8 cellular contexts compared by ENCODE assay signal in genomic region chr14:77322209-77322902, GRCh38. TPM values are rescaled to one million over a fixed set of nuclear protein-coding genes. Genes with fewer than 3 reads are reported as not detected.
DNase-seq lines count a peak whose midpoint lies in the region; ATAC-seq, FAIRE-seq and TF ChIP-seq lines count a peak whose summit lies in the region.

No MANE protein-coding gene starts in this region.

- TF ChIP-seq EP300 in K562 (IDR thresholded peaks at IDR 0.05; ENCODE audit: low read length): no peak

- no peak for TF ChIP-seq RAD21 in K562 (CRISPR knock-in tag; conservative IDR thresholded peaks at IDR 0.05 in 1 of 2, IDR thresholded peaks at IDR 0.05 in 1 of 2)

- no peaks in the 10 kb centered on the region for H3K36me3 ChIP-seq in K562 (ENCODE audit: control insufficient read depth, insufficient read depth, low read length)
- H3K36me3 ChIP-seq in mucosa of rectum (ENCODE audit: control insufficient read depth in 2 of 2, insufficient read depth in 2 of 2, low read length in 2 of 2): no peaks in the 10 kb centered on the region

- WGBS in K562 (ENCODE audit: insufficient coverage, low coverage, missing lambda C conversion rate): 42% methylated on average over 4 of the region's 5 CpGs

- H3K9ac ChIP-seq in K562 (ENCODE audit: insufficient read depth in 1 of 2, low read depth in 2 of 2, low read length in 2 of 2) (peak overlapping the region; percentile 60 to 92; a peak in 3 of 4 replicates), mucosa of rectum (ENCODE audit: low read depth in 1 of 2, low read length in 2 of 2) (peak overlapping the region; percentile 63 to 95)

- CTCF ChIA-PET in AG04449 (lab: Yijun Ruan, JAX) (interaction anchor here (2.0 to 3.9 kb wide), 3 partner anchors 11 to 20 kb away, joined by 6 to 48 read pairs (median 12); no protein-coding TSS in a partner anchor), K562 (lab: Yijun Ruan, JAX; ENCODE audit: low intra/inter-chr PET ratio) (no interaction called here)

- H3K4me1 ChIP-seq in K562 (replicated peaks in 1 of 2; ENCODE audit: control insufficient read depth in 2 of 2, insufficient read depth in 2 of 2, low read length in 2 of 2) (peaks cover 10 to 11% of the 10 kb centered on the region in 2 experiments; a peak in 4 of 5 replicates), mucosa of rectum (ENCODE audit: control insufficient read depth in 2 of 2, insufficient read depth in 2 of 2, low read length in 2 of 2) (peaks cover 16 to 18% of the 10 kb centered on the region in 2 donors)

- no peak for DNase-seq in AG04449 (ENCODE audit: low read depth, low spot score)
- DNase-seq in HL-60 (ENCODE audit: low read depth in 1 of 2, low spot score in 1 of 2): no peak
- DNase-seq in K562 (ENCODE audit: extremely low read depth in 1 of 4, low spot score in 3 of 4): no peak
- DNase-seq in NCI-H510A treated with DMSO at 0.1 percent for 48 hours (lab: John Stamatoyannopoulos, UW): no peak

- no peaks in the 10 kb centered on the region for H3K27me3 ChIP-seq in HL-60 (ENCODE audit: insufficient read depth, poor library complexity, severe bottlenecking)
- H3K27me3 ChIP-seq in K562 (ENCODE audit: control insufficient read depth in 2 of 2, insufficient read depth in 2 of 2, low read length in 2 of 2): no peaks in the 10 kb centered on the region
- H3K27me3 ChIP-seq in mucosa of rectum (ENCODE audit: control insufficient read depth in 2 of 2, insufficient read depth in 2 of 2, low read length in 2 of 2): no peaks in the 10 kb centered on the region

- H3K4me3 ChIP-seq in AG04449 (ENCODE audit: low read depth, low read length): peak overlapping the region; percentile 87
- H3K4me3 ChIP-seq in HL-60 (replicated peaks; ENCODE audit: insufficient read depth, low read length): peak overlapping the region; percentile 86
- H3K4me3 ChIP-seq in K562: peak overlapping the region; percentile 98
- H3K4me3 ChIP-seq in mucosa of rectum (ENCODE audit: low read length in 2 of 2): peak overlapping the region; percentile 63 to 89

- in situ Hi-C loops in K562 (cut with MboI): no loop called here

- POLR2A ChIA-PET in AG04449 (lab: Yijun Ruan, JAX): no interaction called here
- POLR2A ChIA-PET in K562 (lab: Yijun Ruan, JAX): no interaction called here

- intact Hi-C loops in K562 (cut with micrococcal nuclease): loop anchor here (5.0 to 10.0 kb wide), 4 partner anchors 55 to 282 kb away; partner anchors contain the start of genes SAMD15 and TMED8

- no TSS peak for BruUV-seq in K562 (replicated peaks; lab: Mats Ljungman, UMichigan)

- H3K27ac ChIP-seq in HL-60 (replicated peaks): peak overlapping the region; percentile 98
- H3K27ac ChIP-seq in K562 (ENCODE audit: extremely low read depth, low read depth, low read length): peak overlapping the region; percentile 95
- peak overlapping the region; percentile 41 to 100 for H3K27ac ChIP-seq in mucosa of rectum (ENCODE audit: low read depth in 2 of 2, low read length in 2 of 2)

- TF ChIP-seq CTCF in AG04449 (IDR thresholded peaks at IDR 0.05; ENCODE audit: insufficient read depth, low read length, missing control alignments) (no peak), HL-60 (IDR thresholded peaks at IDR 0.05; ENCODE audit: insufficient read depth, low read length) (no peak), K562 (IDR thresholded peaks at IDR 0.05 in 2 of 3, conservative IDR thresholded peaks at IDR 0.05 in 1 of 3; ENCODE audit: insufficient read depth in 2 of 3, low read depth in 1 of 3, low read length in 3 of 3) (no peak)

- H3K79me2 ChIP-seq in K562 (ENCODE audit: control insufficient read depth, insufficient read depth, low read length): peaks cover 20% of the 10 kb centered on the region; the same call in 2 of the 3 replicates

- H3K9me1 ChIP-seq in K562 (ENCODE audit: control insufficient read depth, insufficient read depth, low read length): no peaks in the 10 kb centered on the region

- H3K9me3 ChIP-seq in K562 (replicated peaks; ENCODE audit: control insufficient read depth, insufficient read depth, low read depth, low read length) (no peaks in the 10 kb centered on the region), mucosa of rectum (ENCODE audit: control insufficient read depth in 2 of 2, low read length in 2 of 2) (no peaks in the 10 kb centered on the region)

- peak overlapping the region; percentile 75 for H3K4me2 ChIP-seq in K562 (ENCODE audit: insufficient read depth, low read length)

- peak; percentile 26 for FAIRE-seq in K562 (lab: Jason Lieb, UNC)

- peak overlapping the region; percentile 99 for H2AFZ ChIP-seq in K562 (ENCODE audit: low read depth, low read length)

- TF ChIP-seq POLR2A in K562 (conservative IDR thresholded peaks at IDR 0.05): no peak

- H4K20me1 ChIP-seq in K562 (replicated peaks; ENCODE audit: control insufficient read depth, insufficient read depth, low read length): no peaks in the 10 kb centered on the region

- no peak for ATAC-seq in K562
- no peak for ATAC-seq in GM19328 (IDR thresholded peaks at IDR 0.05; ENCODE audit: unreplicated experiment)
- no peak for ATAC-seq in HG02610 (IDR thresholded peaks at IDR 0.05; ENCODE audit: unreplicated experiment)
- ATAC-seq in HG03196 (IDR thresholded peaks at IDR 0.05; ENCODE audit: unreplicated experiment): no peak

RNA-seq across cellular contexts. Expression of gene GSTZ1, which starts 1.5 kb away (rescaled TPM):
- total RNA-seq in K562 (2011; cell fraction: chromatin; rRNA removed; ENCODE audit: low replicate concordance): 15.2 and 32.8 TPM in 2 replicates
- 24.2 and 29.0 TPM in 2 replicates for total RNA-seq in K562 (2011; cell fraction: nucleolus; rRNA removed)
- 24.8 and 26.6 TPM in 2 replicates for total RNA-seq in K562 (2011; cell fraction: nucleoplasm; rRNA removed)
- total RNA-seq in K562 (2014; rRNA removed): 15.7 and 16.1 TPM in 2 replicates
- 10.6 and 12.1 TPM in 2 replicates for total RNA-seq in K562 (2014; rRNA removed; fragmentation: Illumina TruSeq; extraction: Trizol)
- 16.5 and 18.0 TPM in 2 replicates for total RNA-seq in K562 (2015; rRNA removed; fragmentation: Illumina TruSeq; extraction: Trizol)
- total RNA-seq in K562 (2021): 10.8 and 16.0 TPM in 2 replicates
- 10.7 and 12.0 TPM in 2 replicates for polyA plus RNA-seq in K562 (2011; rRNA removed)
- polyA plus RNA-seq in K562 (2011; cell fraction: cytosol; rRNA removed): 12.6 and 21.3 TPM in 2 replicates
- polyA plus RNA-seq in K562 (2011; cell fraction: nucleus; rRNA removed): 18.9 and 26.7 TPM in 2 replicates
- polyA plus RNA-seq in K562 (2012): 16.9 and 25.5 TPM in 2 replicates
- 17.8 and 20.0 TPM in 2 replicates for polyA plus RNA-seq in K562 (2014; fragmentation: Illumina TruSeq; extraction: Trizol)
- polyA plus RNA-seq in K562 (2014; fragmentation: Nextera tagmentation; extraction: Ambion mirVana): 10 to 100 TPM in 1 of 2 experiments, 1 to 10 TPM in 1; 8.6 to 12.2 TPM
- polyA plus RNA-seq in K562 (2014; rRNA removed): 13.8 and 15.4 TPM in 2 replicates
- polyA minus RNA-seq in K562 (2011; rRNA and poly(A)+ RNA removed): 6.4 and 8.0 TPM in 2 replicates
- polyA minus RNA-seq in K562 (2011; cell fraction: cytosol; rRNA and poly(A)+ RNA removed): 5.8 and 10.6 TPM in 2 replicates
- polyA minus RNA-seq in K562 (2011; cell fraction: nucleus; rRNA and poly(A)+ RNA removed): 16.4 and 23.4 TPM in 2 replicates

RNA-seq across cellular contexts. Expression of gene POMT2, which starts 1.7 kb away (rescaled TPM):
- total RNA-seq in K562 (2011; cell fraction: chromatin; rRNA removed; ENCODE audit: low replicate concordance): 80.6 and 94.2 TPM in 2 replicates
- 40.1 and 42.7 TPM in 2 replicates for total RNA-seq in K562 (2011; cell fraction: nucleolus; rRNA removed)
- 38.5 and 58.5 TPM in 2 replicates for total RNA-seq in K562 (2011; cell fraction: nucleoplasm; rRNA removed)
- total RNA-seq in K562 (2014; rRNA removed) (8.0 and 9.7 TPM in 2 replicates), K562 (2014; rRNA removed; fragmentation: Illumina TruSeq; extraction: Trizol) (6.0 and 8.4 TPM in 2 replicates), K562 (2015; rRNA removed; fragmentation: Illumina TruSeq; extraction: Trizol) (7.8 and 9.6 TPM in 2 replicates), K562 (2021) (16.6 and 23.0 TPM in 2 replicates)
- polyA plus RNA-seq in K562 (2011; rRNA removed) (10.9 and 16.1 TPM in 2 replicates), K562 (2014; fragmentation: Illumina TruSeq; extraction: Trizol) (6.6 and 7.5 TPM in 2 replicates), K562 (2014; fragmentation: Nextera tagmentation; extraction: Ambion mirVana) (under 1 TPM; 0.39 to 0.74 TPM), K562 (2014; rRNA removed) (12.1 and 12.7 TPM in 2 replicates)
- 7.6 and 10.2 TPM in 2 replicates for polyA plus RNA-seq in K562 (2011; cell fraction: cytosol; rRNA removed)
- 71.3 and 91.6 TPM in 2 replicates for polyA plus RNA-seq in K562 (2011; cell fraction: nucleus; rRNA removed)
- polyA plus RNA-seq in K562 (2012): 7.0 and 11.8 TPM in 2 replicates
- 12.9 and 18.1 TPM in 2 replicates for polyA minus RNA-seq in K562 (2011; rRNA and poly(A)+ RNA removed)
- polyA minus RNA-seq in K562 (2011; cell fraction: cytosol; rRNA and poly(A)+ RNA removed): 11.9 and 15.5 TPM in 2 replicates
- polyA minus RNA-seq in K562 (2011; cell fraction: nucleus; rRNA and poly(A)+ RNA removed): 27.3 and 33.8 TPM in 2 replicates

RNA-seq across cellular contexts. Expression of gene NGB, which starts 51.4 kb away (rescaled TPM):
- total RNA-seq in K562 (2011; cell fraction: chromatin; rRNA removed; ENCODE audit: low replicate concordance): not detected in 2 replicates
- total RNA-seq in K562 (2011; cell fraction: nucleolus; rRNA removed): not detected in 2 replicates
- total RNA-seq in K562 (2011; cell fraction: nucleoplasm; rRNA removed): not detected in 2 replicates
- not detected in 2 replicates for total RNA-seq in K562 (2014; rRNA removed)
- not detected in 2 replicates for total RNA-seq in K562 (2014; rRNA removed; fragmentation: Illumina TruSeq; extraction: Trizol)
- total RNA-seq in K562 (2015; rRNA removed; fragmentation: Illumina TruSeq; extraction: Trizol): not detected in 2 replicates
- not detected in 2 replicates for total RNA-seq in K562 (2021)
- polyA plus RNA-seq in K562 (2011; rRNA removed): not detected in 2 replicates
- polyA plus RNA-seq in K562 (2011; cell fraction: cytosol; rRNA removed): not detected in 2 replicates
- not detected in 2 replicates for polyA plus RNA-seq in K562 (2011; cell fraction: nucleus; rRNA removed)
- not detected in 2 replicates for polyA plus RNA-seq in K562 (2012)
- not detected in 2 replicates for polyA plus RNA-seq in K562 (2014; fragmentation: Illumina TruSeq; extraction: Trizol)
- polyA plus RNA-seq in K562 (2014; fragmentation: Nextera tagmentation; extraction: Ambion mirVana): not detected
- not detected in 2 replicates for polyA plus RNA-seq in K562 (2014; rRNA removed)
- not detected in 2 replicates for polyA minus RNA-seq in K562 (2011; rRNA and poly(A)+ RNA removed)
- not detected in 2 replicates for polyA minus RNA-seq in K562 (2011; cell fraction: cytosol; rRNA and poly(A)+ RNA removed)
- polyA minus RNA-seq in K562 (2011; cell fraction: nucleus; rRNA and poly(A)+ RNA removed): not detected in 2 replicates

RNA-seq across cellular contexts. Expression of gene TMED8, which starts 54.5 kb away (rescaled TPM):
- 4.8 and 8.6 TPM in 2 replicates for total RNA-seq in K562 (2011; cell fraction: chromatin; rRNA removed; ENCODE audit: low replicate concordance)
- total RNA-seq in K562 (2011; cell fraction: nucleolus; rRNA removed): 2.8 and 3.7 TPM in 2 replicates
- 7.8 and 14.2 TPM in 2 replicates for total RNA-seq in K562 (2011; cell fraction: nucleoplasm; rRNA removed)
- total RNA-seq in K562 (2014; rRNA removed): 9.7 and 12.3 TPM in 2 replicates
- 15.4 and 16.6 TPM in 2 replicates for total RNA-seq in K562 (2014; rRNA removed; fragmentation: Illumina TruSeq; extraction: Trizol)
- 11.2 and 12.0 TPM in 2 replicates for total RNA-seq in K562 (2015; rRNA removed; fragmentation: Illumina TruSeq; extraction: Trizol)
- 13.1 and 14.0 TPM in 2 replicates for total RNA-seq in K562 (2021)
- 12.2 and 17.4 TPM in 2 replicates for polyA plus RNA-seq in K562 (2011; rRNA removed)
- 7.0 and 10.5 TPM in 2 replicates for polyA plus RNA-seq in K562 (2011; cell fraction: cytosol; rRNA removed)
- polyA plus RNA-seq in K562 (2011; cell fraction: nucleus; rRNA removed): 5.1 and 5.2 TPM in 2 replicates
- 6.9 and 7.1 TPM in 2 replicates for polyA plus RNA-seq in K562 (2012)
- 12.0 and 14.0 TPM in 2 replicates for polyA plus RNA-seq in K562 (2014; fragmentation: Illumina TruSeq; extraction: Trizol)
- 1 to 10 TPM; 3.3 to 4.7 TPM for polyA plus RNA-seq in K562 (2014; fragmentation: Nextera tagmentation; extraction: Ambion mirVana)
- 8.5 and 10.0 TPM in 2 replicates for polyA plus RNA-seq in K562 (2014; rRNA removed)
- polyA minus RNA-seq in K562 (2011; rRNA and poly(A)+ RNA removed): 18.8 and 23.4 TPM in 2 replicates
- 6.7 and 11.8 TPM in 2 replicates for polyA minus RNA-seq in K562 (2011; cell fraction: cytosol; rRNA and poly(A)+ RNA removed)
- 2.8 and 4.6 TPM in 2 replicates for polyA minus RNA-seq in K562 (2011; cell fraction: nucleus; rRNA and poly(A)+ RNA removed)

RNA-seq across cellular contexts. Expression of gene SAMD15, which starts 54.8 kb away (rescaled TPM):
- total RNA-seq in K562 (2011; cell fraction: chromatin; rRNA removed; ENCODE audit: low replicate concordance): 0.16 and 0.56 TPM in 2 replicates
- not detected in 2 replicates for total RNA-seq in K562 (2011; cell fraction: nucleolus; rRNA removed)
- 0.23 TPM in 1 of 2 replicates, not detected in the other for total RNA-seq in K562 (2011; cell fraction: nucleoplasm; rRNA removed)
- total RNA-seq in K562 (2014; rRNA removed): 0.18 and 0.49 TPM in 2 replicates
- total RNA-seq in K562 (2014; rRNA removed; fragmentation: Illumina TruSeq; extraction: Trizol): 0.25 and 0.86 TPM in 2 replicates
- total RNA-seq in K562 (2015; rRNA removed; fragmentation: Illumina TruSeq; extraction: Trizol): 0.54 and 0.72 TPM in 2 replicates
- total RNA-seq in K562 (2021): 0.11 and 0.22 TPM in 2 replicates
- 0.04 and 0.32 TPM in 2 replicates for polyA plus RNA-seq in K562 (2011; rRNA removed)
- 0.62 TPM in 1 of 2 replicates, not detected in the other for polyA plus RNA-seq in K562 (2011; cell fraction: cytosol; rRNA removed)
- polyA plus RNA-seq in K562 (2011; cell fraction: nucleus; rRNA removed): 0.10 and 0.37 TPM in 2 replicates
- 0.25 and 0.26 TPM in 2 replicates for polyA plus RNA-seq in K562 (2012)
- polyA plus RNA-seq in K562 (2014; fragmentation: Illumina TruSeq; extraction: Trizol): 0.17 and 0.42 TPM in 2 replicates
- polyA plus RNA-seq in K562 (2014; fragmentation: Nextera tagmentation; extraction: Ambion mirVana): under 1 TPM; 0.20 to 0.22 TPM
- polyA plus RNA-seq in K562 (2014; rRNA removed): 0.29 TPM in 1 of 2 replicates, not detected in the other
- 0.33 and 0.63 TPM in 2 replicates for polyA minus RNA-seq in K562 (2011; rRNA and poly(A)+ RNA removed)
- polyA minus RNA-seq in K562 (2011; cell fraction: cytosol; rRNA and poly(A)+ RNA removed): not detected in 2 replicates
- polyA minus RNA-seq in K562 (2011; cell fraction: nucleus; rRNA and poly(A)+ RNA removed): 0.40 TPM in 1 of 2 replicates, not detected in the other
